In the genomic region with DNA sequence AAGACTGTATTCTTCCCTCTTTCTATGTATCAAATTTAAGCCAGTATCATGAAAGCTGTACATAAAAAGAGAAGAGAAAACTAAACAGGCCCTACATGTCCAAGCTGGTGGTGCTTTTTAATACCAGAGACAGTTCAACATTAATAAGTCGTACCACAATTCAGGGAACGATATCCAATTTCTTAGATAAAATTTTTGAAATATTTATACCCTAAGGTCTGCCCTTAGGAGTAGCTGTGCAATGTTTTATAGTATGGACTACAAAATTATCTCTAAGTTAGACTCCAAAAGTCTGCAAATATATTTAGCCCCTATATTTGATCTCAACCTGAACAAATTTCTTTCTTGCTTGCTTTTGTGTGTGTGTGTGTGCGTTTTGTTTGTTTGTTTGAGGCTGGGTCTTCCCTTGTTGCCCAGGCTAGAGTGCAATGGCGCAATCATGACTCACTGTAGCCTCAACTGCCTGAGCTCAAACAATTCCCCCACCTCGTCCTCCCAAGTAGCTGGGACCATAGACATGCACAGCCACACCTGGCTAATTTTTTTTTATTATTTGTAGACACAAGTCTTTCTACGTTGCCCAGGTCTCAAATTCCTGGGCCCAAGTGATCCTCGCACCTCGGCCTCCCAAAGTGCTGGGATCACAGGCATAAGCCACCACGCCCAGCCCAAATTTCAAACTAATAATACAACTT, we compare ENCODE assay signal across 1 cellular context.
A peak's percentile ranks its signal among the peaks of the same experiment; 100 is the strongest.
TF ChIP-seq lines count a peak whose summit lies in the region.

No MANE protein-coding gene starts in this region.

TF ChIP-seq in HepG2, 621 proteins besides CTCF, POLR2A, EP300 and RAD21 (continued from another document):
- TF ChIP-seq, protein P1, sequence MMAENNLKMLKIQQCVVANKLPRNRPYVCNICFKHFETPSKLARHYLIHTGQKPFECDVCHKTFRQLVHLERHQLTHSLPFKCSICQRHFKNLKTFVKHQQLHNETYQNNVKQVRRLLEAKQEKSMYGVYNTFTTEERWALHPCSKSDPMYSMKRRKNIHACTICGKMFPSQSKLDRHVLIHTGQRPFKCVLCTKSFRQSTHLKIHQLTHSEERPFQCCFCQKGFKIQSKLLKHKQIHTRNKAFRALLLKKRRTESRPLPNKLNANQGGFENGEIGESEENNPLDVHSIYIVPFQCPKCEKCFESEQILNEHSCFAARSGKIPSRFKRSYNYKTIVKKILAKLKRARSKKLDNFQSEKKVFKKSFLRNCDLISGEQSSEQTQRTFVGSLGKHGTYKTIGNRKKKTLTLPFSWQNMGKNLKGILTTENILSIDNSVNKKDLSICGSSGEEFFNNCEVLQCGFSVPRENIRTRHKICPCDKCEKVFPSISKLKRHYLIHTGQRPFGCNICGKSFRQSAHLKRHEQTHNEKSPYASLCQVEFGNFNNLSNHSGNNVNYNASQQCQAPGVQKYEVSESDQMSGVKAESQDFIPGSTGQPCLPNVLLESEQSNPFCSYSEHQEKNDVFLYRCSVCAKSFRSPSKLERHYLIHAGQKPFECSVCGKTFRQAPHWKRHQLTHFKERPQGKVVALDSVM (CRISPR knock-in tag; IDR thresholded peaks at IDR 0.05), result peak; percentile 88
TF ChIP-seq in HepG2: peak in this region for 48.
